In the genomic region with DNA sequence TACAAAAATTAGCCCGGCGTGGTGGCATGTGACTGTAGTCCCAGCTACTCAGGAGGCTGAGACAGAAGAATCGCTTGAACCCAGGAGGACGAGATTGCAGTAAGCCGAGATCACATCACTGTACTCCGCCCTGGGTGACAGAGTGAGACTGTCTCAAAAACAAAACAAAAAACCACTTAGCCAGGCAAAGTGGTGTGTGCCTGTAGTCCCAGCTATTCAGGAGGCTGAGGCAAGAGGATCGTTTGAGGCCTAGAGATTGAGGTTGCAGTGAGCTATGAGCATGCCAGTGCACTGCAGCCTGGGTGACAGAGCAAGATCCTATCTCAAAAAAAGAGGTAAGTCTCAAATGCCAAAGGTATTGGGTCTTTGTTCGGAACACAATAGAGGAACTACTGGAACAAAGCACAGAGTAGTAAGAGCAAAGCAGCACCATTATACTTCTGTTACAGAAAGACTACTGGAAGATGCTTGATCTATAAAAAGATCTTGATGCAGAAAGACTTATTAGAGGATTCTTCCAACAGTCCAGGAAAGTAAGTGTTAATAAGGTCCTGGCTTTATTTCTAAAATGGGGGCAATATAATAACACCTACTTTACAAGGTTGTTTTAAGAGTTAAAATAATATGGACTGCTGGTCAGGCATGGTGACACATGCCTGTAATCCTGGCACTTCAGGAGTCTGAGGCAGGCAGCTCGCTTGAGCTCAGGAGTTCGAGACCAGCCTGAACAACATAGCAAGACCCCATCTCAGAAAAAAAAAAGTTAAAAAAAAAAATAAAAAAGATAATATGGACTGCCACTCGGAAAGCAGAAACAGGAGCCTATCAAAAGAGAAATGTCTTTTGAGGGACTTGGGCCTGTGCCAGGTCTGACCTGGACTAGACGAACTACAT, we compare ENCODE assay signal across 1 cellular context.
TF ChIP-seq lines count a peak whose summit lies in the region.

No MANE protein-coding gene starts in this region.

TF ChIP-seq in K562, 482 proteins besides CTCF, POLR2A, EP300 and RAD21:
- no peak for TF ChIP-seq ARID1B (IDR thresholded peaks at IDR 0.05)
- no peak for TF ChIP-seq CEBPB (tag; IDR thresholded peaks at IDR 0.05)
- no peak for TF ChIP-seq SP2 (IDR thresholded peaks at IDR 0.05; ENCODE audit: extremely low read depth, low read depth, low read length, poor library complexity, severe bottlenecking)
- TF ChIP-seq ZNF121 (CRISPR knock-in tag; conservative IDR thresholded peaks at IDR 0.05): peak; percentile 56
- TF ChIP-seq, protein P1, sequence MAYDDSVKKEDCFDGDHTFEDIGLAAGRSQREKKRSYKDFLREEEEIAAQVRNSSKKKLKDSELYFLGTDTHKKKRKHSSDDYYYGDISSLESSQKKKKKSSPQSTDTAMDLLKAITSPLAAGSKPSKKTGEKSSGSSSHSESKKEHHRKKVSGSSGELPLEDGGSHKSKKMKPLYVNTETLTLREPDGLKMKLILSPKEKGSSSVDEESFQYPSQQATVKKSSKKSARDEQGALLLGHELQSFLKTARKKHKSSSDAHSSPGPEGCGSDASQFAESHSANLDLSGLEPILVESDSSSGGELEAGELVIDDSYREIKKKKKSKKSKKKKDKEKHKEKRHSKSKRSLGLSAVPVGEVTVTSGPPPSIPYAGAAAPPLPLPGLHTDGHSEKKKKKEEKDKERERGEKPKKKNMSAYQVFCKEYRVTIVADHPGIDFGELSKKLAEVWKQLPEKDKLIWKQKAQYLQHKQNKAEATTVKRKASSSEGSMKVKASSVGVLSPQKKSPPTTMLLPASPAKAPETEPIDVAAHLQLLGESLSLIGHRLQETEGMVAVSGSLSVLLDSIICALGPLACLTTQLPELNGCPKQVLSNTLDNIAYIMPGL (CRISPR knock-in tag; IDR thresholded peaks at IDR 0.05): no peak
- no peak for TF ChIP-seq ZFP1 (CRISPR knock-in tag; IDR thresholded peaks at IDR 0.05)
- TF ChIP-seq SAFB2 (IDR thresholded peaks at IDR 0.05; ENCODE audit: borderline replicate concordance, low read depth, low read length, severe bottlenecking): no peak
- TF ChIP-seq NFIC (IDR thresholded peaks at IDR 0.05): peak; percentile 60
- no peak for TF ChIP-seq PML (IDR thresholded peaks at IDR 0.05; ENCODE audit: low read length)
TF ChIP-seq in K562: peak in this region for 2.
